In the genomic region with DNA sequence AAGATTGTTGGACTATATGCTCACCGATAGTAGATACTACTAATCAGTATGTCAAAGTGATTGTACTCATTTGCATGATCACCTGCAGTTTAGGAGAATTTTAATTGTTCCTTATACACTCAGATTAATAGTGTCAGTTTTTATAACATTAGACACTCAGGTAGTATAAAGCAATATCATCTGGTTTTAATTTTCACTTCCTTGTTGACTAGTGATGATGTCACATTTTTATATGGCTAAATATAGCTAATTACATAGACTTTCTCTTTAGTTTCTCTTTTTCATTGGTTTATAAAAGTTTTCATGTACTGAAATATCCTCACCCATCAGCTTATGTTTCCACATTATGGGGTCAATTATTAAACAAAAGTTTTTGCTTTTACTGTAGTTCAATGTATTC, we compare ENCODE assay signal across 22 cellular contexts.
"Had no signal": no experiment of that assay in that cellular context is flagged by ENCODE, and none has a peak within 500 bp of the region (broad histone marks: within the 10 kb centered on the region; RNA-seq: fewer than 3 reads in every experiment).

No MANE protein-coding gene starts in this region.

- H3K9me3 Mint-ChIP-seq: brain, WTC11 had no signal

- ATAC-seq: activated T-cell treated with anti-CD3 and anti-CD28 coated beads, Interleukin-2, amount 50 U/mL, for 4 hours; T-helper 17 cell; WTC11 had no signal

- FAIRE-seq: astrocyte had no signal

- DNase-seq: activated CD4-positive, alpha-beta memory T cell treated with anti-CD3 and anti-CD28 coated beads for 36 hours; activated CD4-positive, alpha-beta T cell treated with anti-CD3 and anti-CD28 coated beads for 48 hours; activated CD4-positive, CD25-positive, alpha-beta regulatory T cell treated with anti-CD3 and anti-CD28 coated beads, Interleukin-2, amount 50 U/mL, for 72 hours; activated CD8-positive, alpha-beta memory T cell treated with anti-CD3 and anti-CD28 coated beads for 24 hours; activated gamma-delta T cell; activated naive CD4-positive, alpha-beta T cell treated with anti-CD3 and anti-CD28 coated beads for 36 hours; activated T-cell treated with anti-CD3 and anti-CD28 coated beads, Interleukin-2, amount 50 U/mL, for 4 hours; amygdala; NCI-H1105; NCI-H1436; NCI-H1694 treated with DMSO at 0.1 percent for 48 hours; NCI-H2081 treated with DMSO at 0.1 percent for 48 hours; NCI-H446; NCI-H524; PC-9; SHP77 treated with DMSO at 0.1 percent for 48 hours; T-helper 17 cell; T-helper 9 cell had no signal

- H3K4me1 Mint-ChIP-seq: brain, T-helper 17 cell, WTC11 had no signal

- H3K27ac Mint-ChIP-seq: activated CD4-positive, alpha-beta memory T cell treated with anti-CD3 and anti-CD28 coated beads for 36 hours; activated naive CD4-positive, alpha-beta T cell treated with anti-CD3 and anti-CD28 coated beads for 36 hours; activated naive CD8-positive, alpha-beta T cell; brain; T-helper 17 cell; WTC11 had no signal

- H3K27me3 Mint-ChIP-seq: activated CD4-positive, alpha-beta memory T cell treated with anti-CD3 and anti-CD28 coated beads for 36 hours; activated naive CD8-positive, alpha-beta T cell; brain; T-helper 17 cell had no signal

- H3K4me3 Mint-ChIP-seq: activated CD4-positive, alpha-beta memory T cell treated with anti-CD3 and anti-CD28 coated beads for 36 hours; activated naive CD4-positive, alpha-beta T cell treated with anti-CD3 and anti-CD28 coated beads for 36 hours; activated naive CD8-positive, alpha-beta T cell; activated T-cell treated with anti-CD3 and anti-CD28 coated beads, Interleukin-2, amount 50 U/mL, for 4 hours; brain; T-helper 17 cell; WTC11 had no signal

- H3K36me3 Mint-ChIP-seq: activated CD4-positive, alpha-beta memory T cell treated with anti-CD3 and anti-CD28 coated beads for 36 hours; activated naive CD8-positive, alpha-beta T cell; brain; WTC11 had no signal
